35 cellular contexts compared by ENCODE assay signal in genomic region chr5:2143088-2143487, GRCh38.
"Had no signal": no experiment of that assay in that cellular context is flagged by ENCODE, and none has a peak within 500 bp of the region (broad histone marks: within the 10 kb centered on the region; RNA-seq: fewer than 3 reads in every experiment).

No MANE protein-coding gene starts in this region.

- H3K27me3 ChIP-seq: adrenal gland, body of pancreas, brain microvascular endothelial cell had no signal

- H3K9me3 ChIP-seq: adrenal gland, body of pancreas had no signal

- ATAC-seq: activated CD4-positive, alpha-beta T cell treated with anti-CD3 and anti-CD28 coated beads for 36 hours; activated CD4-positive, CD25-positive, alpha-beta regulatory T cell treated with anti-CD3 and anti-CD28 coated beads, Interleukin-2, amount 50 U/mL, for 24 hours; activated CD8-positive, alpha-beta memory T cell treated with anti-CD3 and anti-CD28 coated beads, Interleukin-2, amount 10 ng/mL, durations not matched to agents 7 days and 5 days; activated CD8-positive, alpha-beta T cell treated with anti-CD3 and anti-CD28 coated beads, Interleukin-2, amount 10 ng/mL, durations not matched to agents 7 days and 5 days; activated naive CD4-positive, alpha-beta T cell treated with anti-CD3 and anti-CD28 coated beads, Interleukin-2, amount 50 U/mL, for 72 hours; activated T-cell treated with anti-CD3 and anti-CD28 coated beads, Interleukin-2, amount 50 U/mL, for 4 hours; activated T-cell treated with anti-CD3 and anti-CD28 coated beads, Interleukin-2, amount 50 U/mL, for 72 hours; activated T-helper 17 cell treated with anti-CD3 and anti-CD28 coated beads, Interleukin-2, amount 50 U/mL, for 72 hours; body of pancreas had no signal

- H3K27ac ChIP-seq: adrenal gland, body of pancreas, brain microvascular endothelial cell, breast epithelium, VCaP had no signal

- H3K4me3 ChIP-seq: adrenal gland, body of pancreas, breast epithelium had no signal

- H3K4me1 ChIP-seq: adrenal gland, body of pancreas, breast epithelium had no signal

- H3K36me3 ChIP-seq: adrenal gland, brain microvascular endothelial cell, breast epithelium had no signal

- DNase-seq: activated CD4-positive, alpha-beta memory T cell treated with anti-CD3 and anti-CD28 coated beads, Interleukin-2, amount 10 ng/mL, durations not matched to agents 7 days and 5 days; activated CD4-positive, alpha-beta T cell treated with anti-CD3 and anti-CD28 coated beads for 1 hour; activated CD4-positive, alpha-beta T cell treated with anti-CD3 and anti-CD28 coated beads for 36 hours; activated CD4-positive, alpha-beta T cell treated with anti-CD3 and anti-CD28 coated beads for 48 hours; activated CD4-positive, alpha-beta T cell treated with anti-CD3 and anti-CD28 coated beads, Interleukin-2, amount 10 ng/mL, durations not matched to agents 7 days and 5 days; activated CD4-positive, alpha-beta T cell treated with anti-CD3 and anti-CD28 coated beads, Interleukin-2, amount 50 U/mL, for 48 hours; activated CD4-positive, CD25-positive, alpha-beta regulatory T cell; activated CD8-positive, alpha-beta memory T cell treated with anti-CD3 and anti-CD28 coated beads for 24 hours; activated CD8-positive, alpha-beta memory T cell treated with anti-CD3 and anti-CD28 coated beads, Interleukin-2, amount 10 ng/mL, durations not matched to agents 7 days and 5 days; activated CD8-positive, alpha-beta memory T cell treated with anti-CD3 and anti-CD28 coated beads, Interleukin-2, amount 50 U/mL, for 48 hours; activated CD8-positive, alpha-beta T cell treated with anti-CD3 and anti-CD28 coated beads, Interleukin-2, amount 10 ng/mL, durations not matched to agents 7 days and 5 days; activated effector memory CD4-positive, alpha-beta T cell treated with anti-CD3 and anti-CD28 coated beads, Interleukin-2, amount 50 U/mL, for 16 hours; activated gamma-delta T cell treated with Interleukin-2 at 50 U/mL for 16 hours; activated naive CD4-positive, alpha-beta T cell; activated naive CD4-positive, alpha-beta T cell treated with anti-CD3 and anti-CD28 coated beads for 36 hours; activated naive CD4-positive, alpha-beta T cell treated with anti-CD3 and anti-CD28 coated beads, Interleukin-2, amount 50 U/mL, for 16 hours; activated naive CD8-positive, alpha-beta T cell treated with anti-CD3 and anti-CD28 coated beads for 36 hours; activated T-cell treated with anti-CD3 and anti-CD28 coated beads, Interleukin-2, amount 50 U/mL, for 1 hour; activated T-cell treated with anti-CD3 and anti-CD28 coated beads, Interleukin-2, amount 50 U/mL, for 4 hours; activated T-cell treated with anti-CD3 and anti-CD28 coated beads, Interleukin-2, amount 50 U/mL, for 72 hours; amniotic stem cell; aorta; body of pancreas; brain microvascular endothelial cell; caudate nucleus; cerebellar nuclear complex; T-helper 1 cell; T-helper 2 cell; T-helper 9 cell had no signal
